21 cellular contexts compared by ENCODE assay signal in the genomic region with DNA sequence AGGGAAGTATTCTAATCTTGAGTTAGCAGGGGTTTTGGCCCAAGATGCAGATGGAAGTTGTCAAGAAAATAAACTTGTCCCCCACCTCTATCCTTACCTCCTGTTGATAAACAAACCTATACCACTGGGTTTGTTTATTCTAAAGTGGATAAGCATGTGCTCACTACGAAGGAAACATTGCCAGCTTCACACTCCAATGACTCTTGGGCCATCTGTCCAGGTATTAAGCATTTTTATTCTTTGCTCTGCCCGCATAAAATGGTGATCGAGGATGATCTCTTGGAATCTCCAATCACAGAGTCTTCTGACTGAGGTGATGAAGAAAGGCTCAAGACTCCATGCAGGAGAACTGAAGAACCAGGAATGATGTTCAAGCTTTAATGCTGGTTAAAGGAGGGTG.
DNase-seq lines count a peak whose midpoint lies in the region; ATAC-seq and TF ChIP-seq lines count a peak whose summit lies in the region.
"Had no signal": no experiment of that assay in that cellular context is flagged by ENCODE, and none has a peak within 500 bp of the region (broad histone marks: within the 10 kb centered on the region; RNA-seq: fewer than 3 reads in every experiment).

No MANE protein-coding gene starts in this region.

- no peak for TF ChIP-seq POLR2A in upper lobe of left lung (IDR thresholded peaks at IDR 0.05)

- ATAC-seq in GM21786 (IDR thresholded peaks at IDR 0.05; ENCODE audit: unreplicated experiment) (no peak), upper lobe of left lung (ENCODE audit: low FRiP score in 2 of 2) (no peak)
- ATAC-seq: CD8-positive, alpha-beta T cell; GM12878; GM23338; K562 had no signal

- H3K36me3 ChIP-seq in WERI-Rb-1, result no peaks in the 10 kb centered on the region
- H3K36me3 ChIP-seq in upper lobe of left lung, result no peaks in the 10 kb centered on the region
- H3K36me3 ChIP-seq: BLaER1 treated with 17β-estradiol and CSF1 and Interleukin-3, amounts not matched to agents 10 nM and 100 nM had no signal

- H3K4me1 ChIP-seq in upper lobe of left lung, result no peaks in the 10 kb centered on the region
- H3K4me1 ChIP-seq: BLaER1 treated with 17β-estradiol and CSF1 and Interleukin-3, amounts not matched to agents 10 nM and 100 nM had no signal

- no peaks in the 10 kb centered on the region for H3K27me3 ChIP-seq in WERI-Rb-1 (ENCODE audit: insufficient read depth, low read depth, severe bottlenecking)
- H3K27me3 ChIP-seq in upper lobe of left lung, result no peaks in the 10 kb centered on the region
- H3K27me3 ChIP-seq: BLaER1 treated with 17β-estradiol and CSF1 and Interleukin-3, amounts not matched to agents 10 nM and 100 nM had no signal

- H3K4me3 ChIP-seq in WERI-Rb-1 (ENCODE audit: low read depth, low read length), result no peak overlapping the region
- no peak overlapping the region for H3K4me3 ChIP-seq in upper lobe of left lung
- H3K4me3 ChIP-seq: BLaER1 treated with 17β-estradiol and CSF1 and Interleukin-3, amounts not matched to agents 10 nM and 100 nM; GM12878; GM23338; K562 had no signal

- no peak for TF ChIP-seq CTCF in WERI-Rb-1 (IDR thresholded peaks at IDR 0.05; ENCODE audit: low read depth, low read length)
- no peak for TF ChIP-seq CTCF in upper lobe of left lung (IDR thresholded peaks at IDR 0.05)

- peak; percentile 61 for DNase-seq in NCI-H82 (lab: John Stamatoyannopoulos, UW)
- no peak for DNase-seq in NCI-H82 treated with DMSO at 0.1 percent for 48 hours (lab: John Stamatoyannopoulos, UW; ENCODE audit: unreplicated experiment)
- DNase-seq in NCI-H2171 treated with DMSO at 0.1 percent for 48 hours (lab: John Stamatoyannopoulos, UW), result peak; percentile 73
- DNase-seq in WERI-Rb-1, result peak; percentile 9
- DNase-seq in GM19238 (ENCODE audit: insufficient read length, low spot score), result no peak
- DNase-seq in upper lobe of left lung, result no peak
- DNase-seq in NCI-H187 (lab: John Stamatoyannopoulos, UW), result no peak
- DNase-seq: 8988T; Calu3; CD8-positive, alpha-beta T cell; DMS153; DMS79; GF-D8; HCEC 1CT; IMR-90 had no signal

- no peak for TF ChIP-seq EP300 in upper lobe of left lung (IDR thresholded peaks at IDR 0.05)

- H3K9me3 ChIP-seq in WERI-Rb-1 (ENCODE audit: severe bottlenecking) (no peaks in the 10 kb centered on the region), upper lobe of left lung (no peaks in the 10 kb centered on the region)
- H3K9me3 ChIP-seq: BLaER1 treated with 17β-estradiol and CSF1 and Interleukin-3, amounts not matched to agents 10 nM and 100 nM had no signal

- WGBS in upper lobe of left lung, 2 donors, result 74 to 81% methylated on average over 3 of the region's 3 CpGs

- H3K27ac ChIP-seq in WERI-Rb-1 (no peak overlapping the region), upper lobe of left lung (no peak overlapping the region)
- H3K27ac ChIP-seq: BLaER1 treated with 17β-estradiol and CSF1 and Interleukin-3, amounts not matched to agents 10 nM and 100 nM; HL-60 had no signal

Comparison
In these comparisons a context has a peak if more than half of its experiments do, and no peak if none do; other contexts are left out.
1. DNase-seq: peak in NCI-H82 (single experiment), NCI-H2171 treated with DMSO at 0.1 percent for 48 hours (single experiment) and WERI-Rb-1 (single experiment); none in NCI-H82 treated with DMSO at 0.1 percent for 48 hours (single experiment), GM19238 (single experiment), upper lobe of left lung (0 of 2) and NCI-H187 (0 of 2).